ENCODE assay signal across 32 cellular contexts in genomic region chr10:33804534-33804933, GRCh38.
"Had no signal": no experiment of that assay in that cellular context is flagged by ENCODE, and none has a peak within 500 bp of the region (broad histone marks: within the 10 kb centered on the region; RNA-seq: fewer than 3 reads in every experiment).

No MANE protein-coding gene starts in this region.

- H3K4me3 ChIP-seq: body of pancreas, breast epithelium, MG63, PC-9 had no signal

- H3K4me1 ChIP-seq: breast epithelium had no signal

- H3K36me3 ChIP-seq: breast epithelium, MG63, WERI-Rb-1 had no signal

- H3K27ac ChIP-seq: body of pancreas, breast epithelium, PC-9, WERI-Rb-1 had no signal

- H3K27me3 ChIP-seq: body of pancreas, breast epithelium, MG63 had no signal

- DNase-seq: activated CD4-positive, alpha-beta T cell treated with anti-CD3 and anti-CD28 coated beads for 1 hour; activated CD4-positive, alpha-beta T cell treated with anti-CD3 and anti-CD28 coated beads, Interleukin-2, amount 10 ng/mL, durations not matched to agents 24 days and 14 days; activated CD4-positive, alpha-beta T cell treated with anti-CD3 and anti-CD28 coated beads, Interleukin-2, amount 50 U/mL, for 4 hours; activated CD4-positive, CD25-positive, alpha-beta regulatory T cell; activated CD8-positive, alpha-beta T cell treated with anti-CD3 and anti-CD28 coated beads for 36 hours; activated gamma-delta T cell; activated naive CD4-positive, alpha-beta T cell treated with Interleukin-2 at 50 U/mL for 16 hours; activated naive CD8-positive, alpha-beta T cell treated with anti-CD3 and anti-CD28 coated beads, Interleukin-2, amount 10 ng/mL, durations not matched to agents 7 days and 5 days; activated T-cell treated with anti-CD3 and anti-CD28 coated beads, Interleukin-2, amount 50 U/mL, for 24 hours; amygdala; body of pancreas; Kasumi-1; KG1; MG63; NCI-H1048; NCI-H1105 treated with DMSO at 0.1 percent for 48 hours; NCI-H1436; NCI-H1694; NCI-H1930; NCI-H2081 treated with DMSO at 0.1 percent for 48 hours; NCI-H345; NCI-H524 treated with DMSO at 0.1 percent for 48 hours; NCI-H748 treated with DMSO at 0.1 percent for 48 hours; NK-92 treated with Interleukin-12 subunit alpha and Interleukin-12 subunit beta, amount 100 ng/mL, for 24 hours; PC-9; Right ventricle myocardium superior; SW 1271; T-helper 1 cell; T-helper 2 cell; T-helper 9 cell; WERI-Rb-1 had no signal

- H3K9me3 ChIP-seq: body of pancreas, breast epithelium, MG63 had no signal
